Comparison of ENCODE assay signal across 8 cellular contexts in the genomic region with DNA sequence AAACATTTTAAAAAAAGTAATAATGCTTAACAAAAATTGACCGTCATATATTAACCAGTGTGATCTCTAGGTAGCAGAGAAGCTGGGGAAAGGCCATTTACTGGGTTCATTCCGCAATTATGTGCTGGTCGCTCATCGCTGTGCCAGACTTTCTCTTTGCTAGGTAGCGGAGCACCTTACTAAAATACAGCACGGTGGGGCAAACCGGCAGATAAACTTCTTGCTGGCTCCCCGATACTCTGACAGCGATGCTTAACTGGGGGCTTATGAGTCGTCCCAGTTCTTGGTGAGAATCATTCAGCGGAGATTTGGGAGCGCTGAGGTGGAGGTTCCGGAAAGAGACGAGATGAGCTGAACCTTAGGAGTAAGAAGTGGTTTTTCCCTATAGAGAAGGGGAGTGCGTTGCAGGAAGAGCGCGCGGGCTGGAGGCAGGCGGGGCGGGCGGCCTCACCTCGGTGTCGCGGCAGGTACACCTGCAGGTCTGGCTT. TPM values are rescaled to one million over a fixed set of nuclear protein-coding genes. Genes with fewer than 3 reads are reported as not detected.
DNase-seq lines count a peak whose midpoint lies in the region; ATAC-seq and TF ChIP-seq lines count a peak whose summit lies in the region.

No MANE protein-coding gene starts in this region.

- intact Hi-C loops in IMR-90 (cut with micrococcal nuclease): no loop called here

- H3K27ac ChIP-seq in IMR-90 (ENCODE audit: insufficient read depth, low read length) (peak overlapping the region; percentile 67), cingulate gyrus (ENCODE audit: low read depth, low read length) (peak overlapping the region; percentile 62)

- H4K8ac ChIP-seq in IMR-90 (ENCODE audit: low read depth in 2 of 2, low read length in 2 of 2): peak overlapping the region; percentile 53 to 80; a peak in 3 of 4 replicates

- no peaks in the 10 kb centered on the region for H3K27me3 Mint-ChIP-seq in naive thymus-derived CD8-positive, alpha-beta T cell

- H4K5ac ChIP-seq in IMR-90 (ENCODE audit: low read depth, low read length): peak overlapping the region; percentile 37

- WGBS in IMR-90 (ENCODE audit: extremely low coverage in 2 of 2, insufficient read length in 1 of 2), 2 experiments: 0% methylated on average over 5 of the region's 24 CpGs; no CpG with 5 or more reads in 1 of the 2 experiments

- POLR2A ChIA-PET in IMR-90 (lab: Charles Lee; ENCODE audit: unreplicated experiment): interaction anchor here (0.7 to 1.0 kb wide), 4 partner anchors 12 to 284 kb away, joined by 3 to 6 read pairs (median 4); a partner anchor contains a TSS
- POLR2A ChIA-PET in naive thymus-derived CD8-positive, alpha-beta T cell (lab: Charles Lee): interaction anchor here (0.7 to 2.8 kb wide), 16 partner anchors 10 to 891 kb away, joined by 3 to 31 read pairs (median 6); a partner anchor contains a TSS

- DNase-seq in Caki2 (ENCODE audit: low read depth): peak; percentile 23
- no peak for DNase-seq in IMR-90
- peak in 2 of 10 donors; percentile 25 to 30 for DNase-seq in naive thymus-derived CD8-positive, alpha-beta T cell
- no peak for DNase-seq in RPMI8226
- DNase-seq in NCI-H446 treated with DMSO at 0.1 percent for 48 hours (lab: John Stamatoyannopoulos, UW): no peak
- no peak for DNase-seq in GM03348 (ENCODE audit: low spot score)

- H3K79me1 ChIP-seq in IMR-90 (ENCODE audit: low read depth in 1 of 2, low read length in 2 of 2): peaks cover 29 to 57% of the 10 kb centered on the region in 2 experiments

- peak overlapping the region; percentile 88 for H2AK5ac ChIP-seq in IMR-90 (ENCODE audit: low read depth, low read length)

- H3K18ac ChIP-seq in IMR-90 (ENCODE audit: low read depth, low read length): no peak overlapping the region

- no peak for TF ChIP-seq POLR2A in IMR-90 (IDR thresholded peaks at IDR 0.05; ENCODE audit: low read depth, low read length)

- peaks cover 12 to 43% (median 33%) of the 10 kb centered on the region in 4 donors for H3K4me1 Mint-ChIP-seq in naive thymus-derived CD8-positive, alpha-beta T cell

- in situ Hi-C loops in Caki2 (cut with HindIII; ENCODE audit: low pct_unique_long_range_greater_than_20kb, low sequenced_read_pairs) (no loop called here), IMR-90 (cut with MboI; ENCODE audit: low sequenced_read_pairs) (no loop called here)

- H3K9me1 ChIP-seq in IMR-90 (ENCODE audit: insufficient read depth, low read length): peaks cover 13% of the 10 kb centered on the region

- H3K36me3 ChIP-seq in IMR-90 (ENCODE audit: control insufficient read depth, insufficient read depth, low read length): peaks cover 21% of the 10 kb centered on the region

- H3K4me1 ChIP-seq in IMR-90 (ENCODE audit: control insufficient read depth, insufficient read depth, low read length): peaks cover 3% of the 10 kb centered on the region

- H3K4me3 Mint-ChIP-seq in naive thymus-derived CD8-positive, alpha-beta T cell: peak overlapping the region; percentile 91 to 99 (median 98)

- H3K9ac ChIP-seq in IMR-90 (ENCODE audit: low read depth, low read length): peak overlapping the region; percentile 89

- H3K14ac ChIP-seq in IMR-90 (replicated peaks; ENCODE audit: low read depth, low read length): peak overlapping the region; percentile 80

- no TSS peak for BruUV-seq in IMR-90 (replicated peaks; lab: Mats Ljungman, UMichigan)

- H3K4me3 ChIP-seq in IMR-90 (ENCODE audit: insufficient read depth, low read depth, low read length): peak overlapping the region; percentile 83

- peak overlapping the region; percentile 84 for H3K4me2 ChIP-seq in IMR-90 (ENCODE audit: low read depth, low read length)

- no peak overlapping the region for H2BK15ac ChIP-seq in IMR-90 (ENCODE audit: low read depth, low read length)

- H3K36me3 Mint-ChIP-seq in naive thymus-derived CD8-positive, alpha-beta T cell: peaks cover 0 to 28% (median 4%) of the 10 kb centered on the region in 3 donors

- H2AFZ ChIP-seq in IMR-90 (replicated peaks; ENCODE audit: low read length, poor library complexity): peak overlapping the region; percentile 96

- H2BK120ac ChIP-seq in IMR-90 (ENCODE audit: low read depth, low read length): no peak overlapping the region

- no peak for TF ChIP-seq CTCF in IMR-90 (conservative IDR thresholded peaks at IDR 0.05; ENCODE audit: low read depth, low read length)

- peak overlapping the region; percentile 71; the same call in 1 of the 2 replicates for H4K91ac ChIP-seq in IMR-90 (ENCODE audit: insufficient read depth, low read depth, low read length)

- peak overlapping the region; percentile 59 for H2BK5ac ChIP-seq in IMR-90 (ENCODE audit: low read depth, low read length, poor library complexity, severe bottlenecking)

- peak overlapping the region; percentile 67 for H3K4ac ChIP-seq in IMR-90 (ENCODE audit: low read depth, low read length)

- peak overlapping the region; percentile 28; the same call in 1 of the 2 replicates for H3K23ac ChIP-seq in IMR-90 (ENCODE audit: low read depth, low read length)

- H3K9me3 Mint-ChIP-seq in naive thymus-derived CD8-positive, alpha-beta T cell: no peaks in the 10 kb centered on the region

- no peaks in the 10 kb centered on the region for H3K27me3 ChIP-seq in IMR-90 (ENCODE audit: control insufficient read depth, insufficient read depth, low read length)

- peak overlapping the region; percentile 72 to 98 (median 95) for H3K27ac Mint-ChIP-seq in naive thymus-derived CD8-positive, alpha-beta T cell

- peak overlapping the region; percentile 77 for H3K56ac ChIP-seq in IMR-90 (ENCODE audit: extremely low read depth, insufficient read depth, low read length)

- H2BK20ac ChIP-seq in IMR-90 (ENCODE audit: low read depth, low read length): no peak overlapping the region

- CTCF ChIA-PET in IMR-90 (lab: Yijun Ruan, JAX): interaction anchor here (0.7 kb wide), 1 partner anchor 38 kb away, joined by 3 read pairs; no protein-coding TSS in a partner anchor

- no peaks in the 10 kb centered on the region for H3K9me3 ChIP-seq in IMR-90 (ENCODE audit: control insufficient read depth, insufficient read depth, low read length)

- H4K20me1 ChIP-seq in IMR-90 (ENCODE audit: insufficient read depth, low read length): peaks cover 3% of the 10 kb centered on the region; the same call in 1 of the 2 replicates

- TF ChIP-seq RAD21 in IMR-90 (IDR thresholded peaks at IDR 0.05; ENCODE audit: low read length): no peak

- H2AK9ac ChIP-seq in IMR-90 (replicated peaks; ENCODE audit: low read depth, low read length, poor library complexity): peak overlapping the region; percentile 78

- ATAC-seq in IMR-90 (ENCODE audit: low read depth): peak; percentile 2
- peak; percentile 23 to 25 for ATAC-seq in naive thymus-derived CD8-positive, alpha-beta T cell
- no peak for ATAC-seq in HG02885 (IDR thresholded peaks at IDR 0.05; ENCODE audit: poor library complexity, unreplicated experiment)

- dilution Hi-C loops in IMR-90 (cut with HindIII; ENCODE audit: low sequenced_read_pairs, unreplicated experiment): no loop called here

TF ChIP-seq in IMR-90, 13 proteins besides CTCF, POLR2A, EP300 and RAD21 (continues in another document):
- TF ChIP-seq RFX5 (IDR thresholded peaks at IDR 0.05; ENCODE audit: low read depth, low read length) (no peak), CEBPB (IDR thresholded peaks at IDR 0.05; ENCODE audit: low read depth, low read length) (no peak), NFE2L2 (IDR thresholded peaks at IDR 0.05; ENCODE audit: low read depth, low read length) (no peak), MAZ (IDR thresholded peaks at IDR 0.05; ENCODE audit: borderline replicate concordance, low read depth, low read length) (no peak)

RNA-seq across cellular contexts. Expression of a gene that starts 0.6 kb away (rescaled TPM):
- 37.0 and 60.7 TPM in 2 replicates for total RNA-seq in Caki2 (2014; rRNA removed; shearing (Covaris generic); ENCODE audit: low replicate concordance)
- total RNA-seq in IMR-90 (2012; rRNA removed): 5.8 and 6.8 TPM in 2 replicates
- 6.7 and 10.1 TPM in 2 replicates for polyA plus RNA-seq in IMR-90 (2012; rRNA removed)
- 2.2 and 3.1 TPM in 2 replicates for polyA plus RNA-seq in IMR-90 (2012; cell fraction: cytosol; rRNA removed)
- 7.7 and 18.6 TPM in 2 replicates for polyA plus RNA-seq in IMR-90 (2012; cell fraction: nucleus; rRNA removed; ENCODE audit: low replicate concordance)
- total RNA-seq in naive thymus-derived CD8-positive, alpha-beta T cell: 10 to 100 TPM; 86.4 to 95.2 TPM
- polyA plus RNA-seq in naive thymus-derived CD8-positive, alpha-beta T cell: 10 to 100 TPM; 15.7 to 21.1 (median 20.4) TPM

RNA-seq across cellular contexts. Expression of a gene that starts 4.7 kb away (rescaled TPM):
- total RNA-seq in Caki2 (2014; rRNA removed; shearing (Covaris generic); ENCODE audit: low replicate concordance): 84.5 and 85.2 TPM in 2 replicates
- total RNA-seq in IMR-90 (2012; rRNA removed): 48.0 and 71.7 TPM in 2 replicates
- 39.4 and 40.5 TPM in 2 replicates for polyA plus RNA-seq in IMR-90 (2012; rRNA removed)
- polyA plus RNA-seq in IMR-90 (2012; cell fraction: cytosol; rRNA removed): 33.7 and 130 TPM in 2 replicates
- polyA plus RNA-seq in IMR-90 (2012; cell fraction: nucleus; rRNA removed; ENCODE audit: low replicate concordance): 40.8 and 58.0 TPM in 2 replicates
- 10 to 100 TPM; 53.0 to 59.5 TPM for total RNA-seq in naive thymus-derived CD8-positive, alpha-beta T cell
- 10 to 100 TPM; 56.4 to 69.3 (median 57.9) TPM for polyA plus RNA-seq in naive thymus-derived CD8-positive, alpha-beta T cell

RNA-seq across cellular contexts. Expression of a gene that starts 8.8 kb away (rescaled TPM):
- total RNA-seq in Caki2 (2014; rRNA removed; shearing (Covaris generic); ENCODE audit: low replicate concordance): 3.9 and 8.2 TPM in 2 replicates
- 4.7 and 4.8 TPM in 2 replicates for total RNA-seq in IMR-90 (2012; rRNA removed)
- polyA plus RNA-seq in IMR-90 (2012; rRNA removed): 16.3 and 19.1 TPM in 2 replicates
- 15.8 and 27.0 TPM in 2 replicates for polyA plus RNA-seq in IMR-90 (2012; cell fraction: cytosol; rRNA removed)
- polyA plus RNA-seq in IMR-90 (2012; cell fraction: nucleus; rRNA removed; ENCODE audit: low replicate concordance): 30.8 and 68.9 TPM in 2 replicates
- 10 to 100 TPM; 14.1 to 15.9 TPM for total RNA-seq in naive thymus-derived CD8-positive, alpha-beta T cell
- polyA plus RNA-seq in naive thymus-derived CD8-positive, alpha-beta T cell: 10 to 100 TPM; 11.6 to 15.1 (median 13.8) TPM

RNA-seq across cellular contexts. Expression of a gene that starts 15.7 kb away (rescaled TPM):
- total RNA-seq in Caki2 (2014; rRNA removed; shearing (Covaris generic); ENCODE audit: low replicate concordance): 166 and 213 TPM in 2 replicates
- total RNA-seq in IMR-90 (2012; rRNA removed): 326 and 498 TPM in 2 replicates
- 438 and 481 TPM in 2 replicates for polyA plus RNA-seq in IMR-90 (2012; rRNA removed)
- 538 and 709 TPM in 2 replicates for polyA plus RNA-seq in IMR-90 (2012; cell fraction: cytosol; rRNA removed)
- polyA plus RNA-seq in IMR-90 (2012; cell fraction: nucleus; rRNA removed; ENCODE audit: low replicate concordance): 203 and 232 TPM in 2 replicates
- 10 to 100 TPM; 66.0 to 73.8 TPM for total RNA-seq in naive thymus-derived CD8-positive, alpha-beta T cell
- 100 to 1,000 TPM; 165 to 206 (median 173) TPM for polyA plus RNA-seq in naive thymus-derived CD8-positive, alpha-beta T cell

RNA-seq across cellular contexts. Expression of a gene that starts 27.0 kb away (rescaled TPM):
- not detected in 2 replicates for total RNA-seq in Caki2 (2014; rRNA removed; shearing (Covaris generic); ENCODE audit: low replicate concordance)
- 13.8 and 27.8 TPM in 2 replicates for total RNA-seq in IMR-90 (2012; rRNA removed)
- polyA plus RNA-seq in IMR-90 (2012; rRNA removed): 103 and 121 TPM in 2 replicates
- 209 and 319 TPM in 2 replicates for polyA plus RNA-seq in IMR-90 (2012; cell fraction: cytosol; rRNA removed)
- 51.1 and 83.2 TPM in 2 replicates for polyA plus RNA-seq in IMR-90 (2012; cell fraction: nucleus; rRNA removed; ENCODE audit: low replicate concordance)
- total RNA-seq in naive thymus-derived CD8-positive, alpha-beta T cell: 10 to 100 TPM; 24.6 to 24.7 TPM
- polyA plus RNA-seq in naive thymus-derived CD8-positive, alpha-beta T cell: 100 to 1,000 TPM; 135 to 143 (median 139) TPM
